Comparison of ENCODE assay signal across 27 cellular contexts in the genomic region with DNA sequence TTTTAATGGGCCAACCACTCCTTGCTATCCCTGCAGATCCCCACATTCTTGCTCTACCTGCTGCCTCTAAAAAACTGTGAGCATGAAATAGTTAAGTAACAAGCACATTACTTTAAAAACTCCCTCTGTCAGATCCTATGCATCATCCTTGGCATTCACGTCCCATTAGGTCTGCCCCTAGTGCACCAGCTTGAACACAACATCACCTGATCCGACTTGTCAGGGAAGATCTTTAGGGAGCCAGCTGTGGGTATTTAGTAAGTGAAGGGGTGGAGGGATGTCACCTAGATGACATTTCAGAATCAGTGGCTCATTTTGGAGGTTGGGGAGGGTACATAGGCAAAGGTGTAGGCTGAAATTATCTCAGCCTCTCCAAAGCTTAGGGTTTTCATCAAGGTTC. TPM values are rescaled to one million over a fixed set of nuclear protein-coding genes. Genes with fewer than 3 reads are reported as not detected.
"Had no signal": no experiment of that assay in that cellular context is flagged by ENCODE, and none has a peak within 500 bp of the region (broad histone marks: within the 10 kb centered on the region; RNA-seq: fewer than 3 reads in every experiment).

No MANE protein-coding gene starts in this region.

- H3K27ac Mint-ChIP-seq: dendritic cell treated with granulocyte-macrophage colony-stimulating factor and Interleukin-4, amounts not matched to agents 40 ng/mL and 50 ng/mL, for 4 days; effector memory CD8-positive, alpha-beta T cell; naive B cell; nephron; stimulated activated memory B cell treated with anti-CD40 and anti-IgM and Interleukin-4, amounts not matched to agents 10 μg/mL and 1 μg/mL and 100 μg/mL, for 72 hours; stimulated activated naive CD8-positive, alpha-beta T cell treated with anti-CD3 and anti-CD28 coated beads, Interleukin-15, Interleukin-2, amounts not matched to agents 100 ng/mL and 50 ng/mL, for 24 hours had no signal

- H3K4me1 Mint-ChIP-seq: naive B cell; nephron; stimulated activated memory B cell treated with anti-CD40 and anti-IgM and Interleukin-4, amounts not matched to agents 10 μg/mL and 1 μg/mL and 100 μg/mL, for 72 hours had no signal

- H3K27me3 ChIP-seq: upper lobe of left lung, uterus had no signal

- ATAC-seq: effector memory CD8-positive, alpha-beta T cell; heart right ventricle; left ventricle myocardium superior; sciatic nerve; stimulated activated memory B cell treated with anti-CD40 and anti-IgM and Interleukin-4, amounts not matched to agents 10 μg/mL and 1 μg/mL and 100 μg/mL, for 72 hours had no signal

- FAIRE-seq: colon, frontal cortex had no signal

- H3K36me3 ChIP-seq: heart right ventricle, prostate gland, spleen, tibial artery, upper lobe of left lung, uterus had no signal

- H3K4me3 Mint-ChIP-seq: dendritic cell treated with granulocyte-macrophage colony-stimulating factor and Interleukin-4, amounts not matched to agents 40 ng/mL and 50 ng/mL, for 4 days; effector memory CD8-positive, alpha-beta T cell; naive B cell; nephron; stimulated activated memory B cell treated with anti-CD40 and anti-IgM and Interleukin-4, amounts not matched to agents 10 μg/mL and 1 μg/mL and 100 μg/mL, for 72 hours; stimulated activated naive CD8-positive, alpha-beta T cell treated with anti-CD3 and anti-CD28 coated beads, Interleukin-15, Interleukin-2, amounts not matched to agents 100 ng/mL and 50 ng/mL, for 24 hours had no signal

- H3K4me1 ChIP-seq: parathyroid adenoma, prostate gland, spleen, tibial artery, upper lobe of left lung, uterus had no signal

- H3K36me3 Mint-ChIP-seq: naive B cell; stimulated activated memory B cell treated with anti-CD40 and anti-IgM and Interleukin-4, amounts not matched to agents 10 μg/mL and 1 μg/mL and 100 μg/mL, for 72 hours had no signal

- H3K9me3 ChIP-seq: heart right ventricle, prostate gland, spleen, tibial artery, upper lobe of left lung, uterus had no signal

- DNase-seq: effector memory CD8-positive, alpha-beta T cell; erythroblast; heart right ventricle; hypothalamus; islet precursor cell; left ventricle myocardium superior; mesenchymal stem cell; midbrain; naive B cell; spleen; stimulated activated CD4-positive, alpha-beta T cell treated with anti-CD3 and anti-CD28 coated beads, Interleukin-15, amount 100 ng/mL, for 24 hours; stimulated activated CD4-positive, alpha-beta T cell treated with anti-CD3 and anti-CD28 coated beads, Interleukin-1b, Interleukin-23, amount 100 ng/mL, for 48 hours; stimulated activated CD4-positive, alpha-beta T cell treated with anti-CD3 and anti-CD28 coated beads, Interleukin-4, amount 100 ng/mL, for 24 hours; tibial artery; upper lobe of left lung; uterus had no signal

- H3K4me3 ChIP-seq: heart right ventricle, lung, prostate gland, spleen, tibial artery, upper lobe of left lung, uterus had no signal

- H3K9me3 Mint-ChIP-seq: dendritic cell treated with granulocyte-macrophage colony-stimulating factor and Interleukin-4, amounts not matched to agents 40 ng/mL and 50 ng/mL, for 4 days; effector memory CD8-positive, alpha-beta T cell; naive B cell; nephron; stimulated activated memory B cell treated with anti-CD40 and anti-IgM and Interleukin-4, amounts not matched to agents 10 μg/mL and 1 μg/mL and 100 μg/mL, for 72 hours; stimulated activated naive CD8-positive, alpha-beta T cell treated with anti-CD3 and anti-CD28 coated beads, Interleukin-15, Interleukin-2, amounts not matched to agents 100 ng/mL and 50 ng/mL, for 24 hours had no signal

- H3K27ac ChIP-seq: heart right ventricle, parathyroid adenoma, prostate gland, spleen, tibial artery, upper lobe of left lung, uterus had no signal

RNA-seq across cellular contexts. Expression of a gene that starts 54.9 kb away (rescaled TPM):
- total RNA-seq: frontal cortex, left ventricle myocardium superior, lung, spleen, temporal lobe had no signal
- polyA plus RNA-seq: spleen had no signal
